22 cellular contexts compared by ENCODE assay signal in genomic region chr14:79562158-79562557, GRCh38.
DNase-seq lines count a peak whose midpoint lies in the region; ATAC-seq, FAIRE-seq and TF ChIP-seq lines count a peak whose summit lies in the region.
"Had no signal": no experiment of that assay in that cellular context is flagged by ENCODE, and none has a peak within 500 bp of the region (broad histone marks: within the 10 kb centered on the region; RNA-seq: fewer than 3 reads in every experiment).

No MANE protein-coding gene starts in this region.

- peaks cover 5% of the 10 kb centered on the region for H3K9me3 ChIP-seq in neural cell (ENCODE audit: low read length)
- H3K9me3 ChIP-seq in vagina: no peaks in the 10 kb centered on the region
- H3K9me3 ChIP-seq: BE2C, BLaER1 had no signal

- H3K27ac ChIP-seq in neural cell (ENCODE audit: low read length) (peak overlapping the region; percentile 74), vagina (no peak overlapping the region)
- H3K27ac ChIP-seq: BLaER1 had no signal

- no peak overlapping the region for H3K27ac Mint-ChIP-seq in stimulated activated naive CD8-positive, alpha-beta T cell treated with anti-CD3 and anti-CD28 coated beads, Interleukin-15, amount 100 ng/mL, for 72 hours
- H3K27ac Mint-ChIP-seq: CD14-positive monocyte; CD4-positive, alpha-beta memory T cell; CD4-positive, CD25-positive, alpha-beta regulatory T cell; CD8-positive, alpha-beta memory T cell had no signal

- peak overlapping the region; percentile 10 for H3K9ac ChIP-seq in neural cell (ENCODE audit: low read length)
- H3K9ac ChIP-seq: BLaER1 had no signal

- no peaks in the 10 kb centered on the region for H3K4me1 ChIP-seq in vagina
- H3K4me1 ChIP-seq: BE2C, BLaER1 had no signal

- peak; percentile 35 for FAIRE-seq in urothelium cell line (lab: Jason Lieb, UNC)
- FAIRE-seq: A204.1, D721Med, G401.6, GM12891, GM19239 had no signal

- ATAC-seq in stimulated activated naive CD8-positive, alpha-beta T cell treated with anti-CD3 and anti-CD28 coated beads, Interleukin-15, amount 100 ng/mL, for 72 hours: no peak

- TF ChIP-seq CTCF in neural cell (IDR thresholded peaks at IDR 0.05; ENCODE audit: poor library complexity, severe bottlenecking): no peak
- no peak for TF ChIP-seq CTCF in vagina (IDR thresholded peaks at IDR 0.05)

- no peak for TF ChIP-seq POLR2A in vagina (IDR thresholded peaks at IDR 0.05)

- H3K4me3 ChIP-seq in neural cell (ENCODE audit: low read length) (peak overlapping the region; percentile 17), vagina (no peak overlapping the region)
- H3K4me3 ChIP-seq: BLaER1 had no signal

- H4K20me1 ChIP-seq in neural cell (ENCODE audit: insufficient read depth): no peaks in the 10 kb centered on the region
- H4K20me1 ChIP-seq: BLaER1 had no signal

- H3K4me3 Mint-ChIP-seq in stimulated activated naive CD8-positive, alpha-beta T cell treated with anti-CD3 and anti-CD28 coated beads, Interleukin-15, amount 100 ng/mL, for 72 hours: no peak overlapping the region
- H3K4me3 Mint-ChIP-seq: CD14-positive monocyte; CD4-positive, alpha-beta memory T cell; CD4-positive, CD25-positive, alpha-beta regulatory T cell; CD8-positive, alpha-beta memory T cell had no signal

- peaks cover 5% of the 10 kb centered on the region for H3K79me2 ChIP-seq in neural cell (replicated peaks; ENCODE audit: insufficient read depth, low read length)

- peak overlapping the region; percentile 34 for H3K4me2 ChIP-seq in neural cell (ENCODE audit: low read length)
- H3K4me2 ChIP-seq: BLaER1 had no signal

- no peaks in the 10 kb centered on the region for H3K27me3 Mint-ChIP-seq in stimulated activated naive CD8-positive, alpha-beta T cell treated with anti-CD3 and anti-CD28 coated beads, Interleukin-15, amount 100 ng/mL, for 72 hours
- H3K27me3 Mint-ChIP-seq: CD4-positive, alpha-beta memory T cell; CD4-positive, CD25-positive, alpha-beta regulatory T cell; CD8-positive, alpha-beta memory T cell had no signal

- H3K27me3 ChIP-seq in neural cell (ENCODE audit: insufficient read depth, low read depth, low read length) (no peaks in the 10 kb centered on the region), vagina (no peaks in the 10 kb centered on the region)
- H3K27me3 ChIP-seq: BE2C, BLaER1 had no signal

- no peak for TF ChIP-seq RAD21 in neural cell (conservative IDR thresholded peaks at IDR 0.05)

- TF ChIP-seq EP300 in neural cell (conservative IDR thresholded peaks at IDR 0.05; ENCODE audit: poor library complexity, severe bottlenecking): peak; percentile 84

- no peaks in the 10 kb centered on the region for H3K4me1 Mint-ChIP-seq in stimulated activated naive CD8-positive, alpha-beta T cell treated with anti-CD3 and anti-CD28 coated beads, Interleukin-15, amount 100 ng/mL, for 72 hours
- H3K4me1 Mint-ChIP-seq: CD14-positive monocyte; CD4-positive, alpha-beta memory T cell; CD4-positive, CD25-positive, alpha-beta regulatory T cell; CD8-positive, alpha-beta memory T cell had no signal

- peaks cover 7 to 18% of the 10 kb centered on the region in 2 donors for H3K9me3 Mint-ChIP-seq in stimulated activated naive CD8-positive, alpha-beta T cell treated with anti-CD3 and anti-CD28 coated beads, Interleukin-15, amount 100 ng/mL, for 72 hours

- H3K9me2 ChIP-seq in neural cell (ENCODE audit: insufficient read depth, low read length): no peaks in the 10 kb centered on the region

- H2AFZ ChIP-seq in neural cell (ENCODE audit: low read depth, low read length): no peak overlapping the region

- no peaks in the 10 kb centered on the region for H3F3A ChIP-seq in neural cell (ENCODE audit: insufficient read depth, low read length, poor library complexity, severe bottlenecking)

- H3K36me3 ChIP-seq in neural cell (ENCODE audit: insufficient read depth, low read length) (no peaks in the 10 kb centered on the region), vagina (no peaks in the 10 kb centered on the region)
- H3K36me3 ChIP-seq: BE2C, BLaER1 had no signal

- intact Hi-C loops in vagina (cut with DNase I): no loop called here

- DNase-seq in NCI-H69 (lab: John Stamatoyannopoulos, UW) (peak; percentile 41), urothelium cell line (ENCODE audit: low spot score) (no peak), vagina (ENCODE audit: extremely low spot score in 2 of 2) (no peak)
- no peak for DNase-seq in stimulated activated naive CD8-positive, alpha-beta T cell treated with anti-CD3 and anti-CD28 coated beads, Interleukin-15, amount 100 ng/mL, for 72 hours
- DNase-seq: 8988T; ACHN; BE2C; C1 segment of cervical spinal cord; CD4-positive, alpha-beta memory T cell; CD4-positive, CD25-positive, alpha-beta regulatory T cell; CD8-positive, alpha-beta memory T cell; COR-L47; DMS79 treated with DMSO at 0.1 percent for 48 hours; GF-D8 had no signal

TF ChIP-seq in neural cell, 6 proteins besides CTCF, POLR2A, EP300 and RAD21:
- TF ChIP-seq EZH2 (IDR thresholded peaks at IDR 0.05; ENCODE audit: borderline replicate concordance, insufficient read depth, low read length, poor library complexity, severe bottlenecking): no peak
- no peak for TF ChIP-seq SMC3 (conservative IDR thresholded peaks at IDR 0.05; ENCODE audit: poor library complexity)
- peak; percentile 52 for TF ChIP-seq POLR2AphosphoS5 (IDR thresholded peaks at IDR 0.05)
